23 cellular contexts compared by ENCODE assay signal in genomic region chr6:41748542-41748941, GRCh38. TPM values are rescaled to one million over a fixed set of nuclear protein-coding genes. Genes with fewer than 3 reads are reported as not detected.
A peak's percentile ranks its signal among the peaks of the same experiment; 100 is the strongest.
DNase-seq lines count a peak whose midpoint lies in the region; ATAC-seq, FAIRE-seq and TF ChIP-seq lines count a peak whose summit lies in the region.
"Had no signal": no experiment of that assay in that cellular context is flagged by ENCODE, and none has a peak within 500 bp of the region (broad histone marks: within the 10 kb centered on the region; RNA-seq: fewer than 3 reads in every experiment).

No MANE protein-coding gene starts in this region.

- no peaks in the 10 kb centered on the region for H3K79me2 ChIP-seq in K562 (ENCODE audit: control insufficient read depth, insufficient read depth, low read length)

- H3K4ac ChIP-seq in neuronal stem cell (ENCODE audit: low read length): peak overlapping the region; percentile 53

- POLR2A ChIA-PET in K562 (lab: Yijun Ruan, JAX): interaction anchor here (1.0 to 2.2 kb wide), 4 partner anchors 9 to 24 kb away, joined by 3 to 6 read pairs (median 4); no protein-coding TSS in a partner anchor

- CTCF ChIA-PET in K562 (lab: Yijun Ruan, JAX; ENCODE audit: low intra/inter-chr PET ratio): no interaction called here

- H4K20me1 ChIP-seq in K562 (replicated peaks; ENCODE audit: control insufficient read depth, insufficient read depth, low read length): no peaks in the 10 kb centered on the region

- TF ChIP-seq CTCF in K562 (IDR thresholded peaks at IDR 0.05 in 2 of 3, conservative IDR thresholded peaks at IDR 0.05 in 1 of 3; ENCODE audit: insufficient read depth in 2 of 3, low read depth in 1 of 3, low read length in 3 of 3) (no peak), upper lobe of right lung (IDR thresholded peaks at IDR 0.05) (no peak)

- H3K27me3 ChIP-seq in K562 (ENCODE audit: control insufficient read depth in 2 of 2, insufficient read depth in 2 of 2, low read length in 2 of 2) (peaks cover 4 to 5% of the 10 kb centered on the region in 2 experiments; a peak in 2 of 5 replicates), neuronal stem cell (ENCODE audit: control insufficient read depth in 3 of 3, insufficient read depth in 3 of 3, low read depth in 1 of 3, low read length in 3 of 3) (peaks cover 0 to 50% (median 0%) of the 10 kb centered on the region in 3 experiments), upper lobe of right lung (no peaks in the 10 kb centered on the region)
- H3K27me3 ChIP-seq: MG63 had no signal

- no peak overlapping the region for H2AK5ac ChIP-seq in neuronal stem cell (ENCODE audit: low read depth, low read length)

- no peak for TF ChIP-seq POLR2A in K562 (conservative IDR thresholded peaks at IDR 0.05)

- 40% methylated on average over 3 of the region's 3 CpGs for WGBS in K562 (ENCODE audit: insufficient coverage, low coverage, missing lambda C conversion rate)
- no CpG with 5 or more reads among the region's 3 CpGs for WGBS in neuronal stem cell (ENCODE audit: extremely low coverage in 2 of 2, insufficient read length in 2 of 2, insufficient replicate concordance in 1 of 2), 2 donors

- no peak overlapping the region for H3K14ac ChIP-seq in neuronal stem cell (ENCODE audit: low read length)

- H2BK15ac ChIP-seq in neuronal stem cell (ENCODE audit: low read length): peak overlapping the region; percentile 61

- no peak overlapping the region for H3K23ac ChIP-seq in neuronal stem cell (ENCODE audit: low read depth, low read length, poor library complexity)

- FAIRE-seq in K562 (lab: Jason Lieb, UNC): no peak
- FAIRE-seq: H1 had no signal

- TF ChIP-seq RAD21 in K562 (CRISPR knock-in tag; conservative IDR thresholded peaks at IDR 0.05 in 1 of 2, IDR thresholded peaks at IDR 0.05 in 1 of 2): no peak

- ATAC-seq in K562: no peak
- peak; percentile 26 for ATAC-seq in upper lobe of right lung
- no peak for ATAC-seq in HG03439 (IDR thresholded peaks at IDR 0.05; ENCODE audit: unreplicated experiment)
- ATAC-seq: HCT116, Panc1, SK-N-SH treated with all-trans-retinoic acid at 6 μM for 48 hours had no signal

- no peak overlapping the region for H4K91ac ChIP-seq in neuronal stem cell (ENCODE audit: low read depth, low read length, poor library complexity)

- in situ Hi-C loops in K562 (cut with MboI): no loop called here

- H3K4me3 ChIP-seq in K562 (no peak overlapping the region), neuronal stem cell (ENCODE audit: low read length in 2 of 2) (no peak overlapping the region), upper lobe of right lung (no peak overlapping the region)
- H3K4me3 ChIP-seq: MG63 had no signal

- H3K4me2 ChIP-seq in K562 (ENCODE audit: insufficient read depth, low read length) (no peak overlapping the region), neuronal stem cell (ENCODE audit: insufficient read depth, low read length, poor library complexity, severe bottlenecking) (no peak overlapping the region)

- DNase-seq in NCI-H2196 (lab: John Stamatoyannopoulos, UW; ENCODE audit: unreplicated experiment) (peak; percentile 20), NCI-H2196 treated with DMSO at 0.1 percent for 48 hours (lab: John Stamatoyannopoulos, UW; ENCODE audit: unreplicated experiment) (no peak), K562 (ENCODE audit: extremely low read depth in 1 of 4, low spot score in 3 of 4) (no peak), neuronal stem cell (ENCODE audit: low spot score) (no peak), upper lobe of right lung (no peak), DMS53 treated with DMSO at 0.1 percent for 48 hours (lab: John Stamatoyannopoulos, UW; ENCODE audit: unreplicated experiment) (no peak)
- DNase-seq: AML-193, GDM1, Kasumi-1, MG63, NCI-H1417, NCI-H1694 treated with DMSO at 0.1 percent for 48 hours, NCI-H226, NCI-H510A treated with DMSO at 0.1 percent for 48 hours, NCI-H748 treated with DMSO at 0.1 percent for 48 hours had no signal

- no peak overlapping the region for H2BK120ac ChIP-seq in neuronal stem cell (ENCODE audit: low read depth, low read length)

- no peak overlapping the region for H2AFZ ChIP-seq in K562 (ENCODE audit: low read depth, low read length)
- no peak overlapping the region for H2AFZ ChIP-seq in neuronal stem cell (ENCODE audit: low read length)

- H3K27ac ChIP-seq in K562 (ENCODE audit: extremely low read depth, low read depth, low read length): no peak overlapping the region
- H3K27ac ChIP-seq in neuronal stem cell (replicated peaks; ENCODE audit: low read length): no peak overlapping the region
- H3K27ac ChIP-seq in upper lobe of right lung: peak overlapping the region; percentile 53

- BruUV-seq in K562 (replicated peaks; lab: Mats Ljungman, UMichigan): no TSS peak

- H3K9me3 ChIP-seq in K562 (replicated peaks; ENCODE audit: control insufficient read depth, insufficient read depth, low read depth, low read length) (no peaks in the 10 kb centered on the region), neuronal stem cell (replicated peaks in 1 of 2; ENCODE audit: control insufficient read depth in 2 of 2, insufficient read depth in 1 of 2, low read depth in 1 of 2, low read length in 2 of 2) (peaks cover 0 to 2% of the 10 kb centered on the region in 2 donors), upper lobe of right lung (no peaks in the 10 kb centered on the region)
- H3K9me3 ChIP-seq: MG63 had no signal

- H3K9me1 ChIP-seq in K562 (ENCODE audit: control insufficient read depth, insufficient read depth, low read length): no peaks in the 10 kb centered on the region

- H3K9ac ChIP-seq in K562 (ENCODE audit: insufficient read depth in 1 of 2, low read depth in 2 of 2, low read length in 2 of 2) (no peak overlapping the region), neuronal stem cell (ENCODE audit: low read depth, low read length, poor library complexity) (no peak overlapping the region)

- intact Hi-C loops in K562 (cut with micrococcal nuclease): no loop called here
- intact Hi-C loops in upper lobe of right lung (cut with DNase I): no loop called here

- no peaks in the 10 kb centered on the region for H3K36me3 ChIP-seq in K562 (ENCODE audit: control insufficient read depth, insufficient read depth, low read length)
- H3K36me3 ChIP-seq in neuronal stem cell (replicated peaks in 1 of 2; ENCODE audit: control insufficient read depth in 2 of 2, insufficient read depth in 2 of 2, low read length in 2 of 2): no peaks in the 10 kb centered on the region
- H3K36me3 ChIP-seq in upper lobe of right lung: no peaks in the 10 kb centered on the region
- H3K36me3 ChIP-seq: MG63 had no signal

- no peaks in the 10 kb centered on the region for H3K79me1 ChIP-seq in neuronal stem cell (ENCODE audit: low read depth, low read length)

- H3K4me1 ChIP-seq in K562 (replicated peaks in 1 of 2; ENCODE audit: control insufficient read depth in 2 of 2, insufficient read depth in 2 of 2, low read length in 2 of 2) (peaks cover 8 to 14% of the 10 kb centered on the region in 2 experiments; a peak in 4 of 5 replicates), neuronal stem cell (ENCODE audit: control insufficient read depth in 2 of 2, insufficient read depth in 1 of 2, low read depth in 1 of 2, low read length in 2 of 2) (no peaks in the 10 kb centered on the region), upper lobe of right lung (no peaks in the 10 kb centered on the region)

- no peak overlapping the region for H2BK5ac ChIP-seq in neuronal stem cell (ENCODE audit: low read length)

- TF ChIP-seq EP300 in K562 (IDR thresholded peaks at IDR 0.05; ENCODE audit: low read length): no peak

- no peak overlapping the region for H4K8ac ChIP-seq in neuronal stem cell (ENCODE audit: low read depth, low read length)

- H3K18ac ChIP-seq in neuronal stem cell (ENCODE audit: low read length): no peak overlapping the region

- no peak overlapping the region for H2BK12ac ChIP-seq in neuronal stem cell (ENCODE audit: low read length)

RNA-seq across cellular contexts. Expression of gene PGC, which starts 1.3 kb away (rescaled TPM):
- total RNA-seq in K562 (2011; cell fraction: chromatin; rRNA removed; ENCODE audit: low replicate concordance): not detected in 2 replicates
- total RNA-seq in K562 (2011; cell fraction: nucleolus; rRNA removed): not detected in 2 replicates
- not detected in 2 replicates for total RNA-seq in K562 (2011; cell fraction: nucleoplasm; rRNA removed)
- total RNA-seq in K562 (2014; rRNA removed) (not detected in 2 replicates), K562 (2014; rRNA removed; fragmentation: Illumina TruSeq; extraction: Trizol) (not detected in 2 replicates), K562 (2015; rRNA removed; fragmentation: Illumina TruSeq; extraction: Trizol) (not detected in 2 replicates), K562 (2021) (0.40 and 0.81 TPM in 2 replicates), upper lobe of right lung (1,050 TPM)
- polyA plus RNA-seq in K562 (2011; rRNA removed) (not detected in 2 replicates), K562 (2014; fragmentation: Illumina TruSeq; extraction: Trizol) (not detected in 2 replicates), K562 (2014; fragmentation: Nextera tagmentation; extraction: Ambion mirVana) (under 1 TPM in 1 of 2 experiments, not detected in 1; 0.17 TPM), K562 (2014; rRNA removed) (not detected in 2 replicates)
- polyA plus RNA-seq in K562 (2011; cell fraction: cytosol; rRNA removed): 0.03 TPM in 1 of 2 replicates, not detected in the other
- polyA plus RNA-seq in K562 (2011; cell fraction: nucleus; rRNA removed): not detected in 2 replicates
- not detected in 2 replicates for polyA plus RNA-seq in K562 (2012)
- not detected in 2 replicates for polyA minus RNA-seq in K562 (2011; rRNA and poly(A)+ RNA removed)
- polyA minus RNA-seq in K562 (2011; cell fraction: cytosol; rRNA and poly(A)+ RNA removed): 2.1 TPM in 1 of 2 replicates, not detected in the other
- polyA minus RNA-seq in K562 (2011; cell fraction: nucleus; rRNA and poly(A)+ RNA removed): not detected in 2 replicates
- 0.03 TPM for polyA plus RNA-seq in neuronal stem cell (2013, experiment 1 of 2)
- 0.07 TPM for polyA plus RNA-seq in neuronal stem cell (2013, experiment 2 of 2)
- total RNA-seq: A172, H1 had no signal
- polyA plus RNA-seq: AG04450, CD14-positive monocyte had no signal

RNA-seq across cellular contexts. Expression of gene TFEB, which starts 13.1 kb away (rescaled TPM):
- total RNA-seq in K562 (2011; cell fraction: chromatin; rRNA removed; ENCODE audit: low replicate concordance): 2.1 and 8.5 TPM in 2 replicates
- 4.5 and 5.3 TPM in 2 replicates for total RNA-seq in K562 (2011; cell fraction: nucleolus; rRNA removed)
- total RNA-seq in K562 (2011; cell fraction: nucleoplasm; rRNA removed): 3.0 and 3.6 TPM in 2 replicates
- total RNA-seq in K562 (2014; rRNA removed): 3.8 and 4.4 TPM in 2 replicates
- total RNA-seq in K562 (2014; rRNA removed; fragmentation: Illumina TruSeq; extraction: Trizol): 0.64 and 0.84 TPM in 2 replicates
- 1.1 TPM in 2 replicates for total RNA-seq in K562 (2015; rRNA removed; fragmentation: Illumina TruSeq; extraction: Trizol)
- 3.6 and 4.7 TPM in 2 replicates for total RNA-seq in K562 (2021)
- polyA plus RNA-seq in K562 (2011; rRNA removed): 2.0 and 4.4 TPM in 2 replicates
- 3.6 and 5.6 TPM in 2 replicates for polyA plus RNA-seq in K562 (2011; cell fraction: cytosol; rRNA removed)
- 2.6 and 4.3 TPM in 2 replicates for polyA plus RNA-seq in K562 (2011; cell fraction: nucleus; rRNA removed)
- 1.7 and 3.4 TPM in 2 replicates for polyA plus RNA-seq in K562 (2012)
- polyA plus RNA-seq in K562 (2014; fragmentation: Illumina TruSeq; extraction: Trizol): 2.0 TPM in 2 replicates
- under 1 TPM; 0.04 to 0.07 TPM for polyA plus RNA-seq in K562 (2014; fragmentation: Nextera tagmentation; extraction: Ambion mirVana)
- 1.8 and 2.4 TPM in 2 replicates for polyA plus RNA-seq in K562 (2014; rRNA removed)
- polyA minus RNA-seq in K562 (2011; rRNA and poly(A)+ RNA removed): 1.3 and 2.2 TPM in 2 replicates
- 2.2 and 3.1 TPM in 2 replicates for polyA minus RNA-seq in K562 (2011; cell fraction: cytosol; rRNA and poly(A)+ RNA removed)
- polyA minus RNA-seq in K562 (2011; cell fraction: nucleus; rRNA and poly(A)+ RNA removed): 2.3 and 2.7 TPM in 2 replicates
- 1.1 TPM for polyA plus RNA-seq in neuronal stem cell (2013, experiment 1 of 2)
- polyA plus RNA-seq in neuronal stem cell (2013, experiment 2 of 2): 1.1 TPM
- 40.3 TPM for total RNA-seq in upper lobe of right lung

RNA-seq across cellular contexts. Expression of gene FRS3, which starts 31.2 kb away (rescaled TPM):
- 3.2 and 6.0 TPM in 2 replicates for total RNA-seq in K562 (2011; cell fraction: chromatin; rRNA removed; ENCODE audit: low replicate concordance)
- total RNA-seq in K562 (2011; cell fraction: nucleolus; rRNA removed): 4.7 and 5.5 TPM in 2 replicates
- 3.2 and 3.7 TPM in 2 replicates for total RNA-seq in K562 (2011; cell fraction: nucleoplasm; rRNA removed)
- total RNA-seq in K562 (2014; rRNA removed) (1.7 and 3.1 TPM in 2 replicates), K562 (2014; rRNA removed; fragmentation: Illumina TruSeq; extraction: Trizol) (0.45 and 1.0 TPM in 2 replicates), K562 (2015; rRNA removed; fragmentation: Illumina TruSeq; extraction: Trizol) (1.1 and 1.8 TPM in 2 replicates), K562 (2021) (3.1 and 3.3 TPM in 2 replicates), upper lobe of right lung (8.5 TPM)
- polyA plus RNA-seq in K562 (2011; rRNA removed) (3.0 and 4.2 TPM in 2 replicates), K562 (2014; fragmentation: Illumina TruSeq; extraction: Trizol) (1.6 and 3.0 TPM in 2 replicates), K562 (2014; fragmentation: Nextera tagmentation; extraction: Ambion mirVana) (under 1 TPM; 0.03 to 0.06 TPM), K562 (2014; rRNA removed) (3.4 and 3.7 TPM in 2 replicates)
- 4.3 and 6.5 TPM in 2 replicates for polyA plus RNA-seq in K562 (2011; cell fraction: cytosol; rRNA removed)
- polyA plus RNA-seq in K562 (2011; cell fraction: nucleus; rRNA removed): 8.1 and 10.8 TPM in 2 replicates
- 1.5 and 4.5 TPM in 2 replicates for polyA plus RNA-seq in K562 (2012)
- polyA minus RNA-seq in K562 (2011; rRNA and poly(A)+ RNA removed): 0.84 and 0.95 TPM in 2 replicates
- 0.82 and 1.0 TPM in 2 replicates for polyA minus RNA-seq in K562 (2011; cell fraction: cytosol; rRNA and poly(A)+ RNA removed)
- polyA minus RNA-seq in K562 (2011; cell fraction: nucleus; rRNA and poly(A)+ RNA removed): 1.6 and 1.8 TPM in 2 replicates
- polyA plus RNA-seq in neuronal stem cell (2013, experiment 1 of 2): 8.3 TPM
- 8.2 TPM for polyA plus RNA-seq in neuronal stem cell (2013, experiment 2 of 2)

RNA-seq across cellular contexts. Expression of gene PRICKLE4, which starts 32.0 kb away (rescaled TPM):
- total RNA-seq in K562 (2011; cell fraction: chromatin; rRNA removed; ENCODE audit: low replicate concordance): 6.0 and 13.5 TPM in 2 replicates
- 5.4 and 6.8 TPM in 2 replicates for total RNA-seq in K562 (2011; cell fraction: nucleolus; rRNA removed)
- total RNA-seq in K562 (2011; cell fraction: nucleoplasm; rRNA removed): 4.6 and 6.0 TPM in 2 replicates
- total RNA-seq in K562 (2014; rRNA removed) (1.3 TPM in 1 of 2 replicates, not detected in the other), K562 (2014; rRNA removed; fragmentation: Illumina TruSeq; extraction: Trizol) (not detected in 2 replicates), K562 (2015; rRNA removed; fragmentation: Illumina TruSeq; extraction: Trizol) (not detected in 2 replicates), K562 (2021) (0.20 and 0.87 TPM in 2 replicates), upper lobe of right lung (14.2 TPM)
- polyA plus RNA-seq in K562 (2011; rRNA removed) (0.32 and 0.54 TPM in 2 replicates), K562 (2014; fragmentation: Illumina TruSeq; extraction: Trizol) (not detected in 2 replicates), K562 (2014; fragmentation: Nextera tagmentation; extraction: Ambion mirVana) (not detected), K562 (2014; rRNA removed) (0.27 and 1.7 TPM in 2 replicates)
- polyA plus RNA-seq in K562 (2011; cell fraction: cytosol; rRNA removed): 0.07 and 0.19 TPM in 2 replicates
- 12.6 and 13.9 TPM in 2 replicates for polyA plus RNA-seq in K562 (2011; cell fraction: nucleus; rRNA removed)
- 1.9 and 2.0 TPM in 2 replicates for polyA plus RNA-seq in K562 (2012)
- 0.56 TPM in 1 of 2 replicates, not detected in the other for polyA minus RNA-seq in K562 (2011; rRNA and poly(A)+ RNA removed)
- not detected in 2 replicates for polyA minus RNA-seq in K562 (2011; cell fraction: cytosol; rRNA and poly(A)+ RNA removed)
- polyA minus RNA-seq in K562 (2011; cell fraction: nucleus; rRNA and poly(A)+ RNA removed): 3.9 and 7.4 TPM in 2 replicates
- 0.59 TPM for polyA plus RNA-seq in neuronal stem cell (2013, experiment 1 of 2)
- 1.0 TPM for polyA plus RNA-seq in neuronal stem cell (2013, experiment 2 of 2)
- total RNA-seq: A172 had no signal
- polyA plus RNA-seq: AG04450, CD14-positive monocyte had no signal

RNA-seq across cellular contexts. Expression of gene TOMM6, which starts 39.0 kb away (rescaled TPM):
- total RNA-seq in K562 (2011; cell fraction: chromatin; rRNA removed; ENCODE audit: low replicate concordance): 49.6 and 52.2 TPM in 2 replicates
- total RNA-seq in K562 (2011; cell fraction: nucleolus; rRNA removed): 78.5 and 85.9 TPM in 2 replicates
- total RNA-seq in K562 (2011; cell fraction: nucleoplasm; rRNA removed): 108 and 156 TPM in 2 replicates
- total RNA-seq in K562 (2014; rRNA removed): 377 and 380 TPM in 2 replicates
- total RNA-seq in K562 (2014; rRNA removed; fragmentation: Illumina TruSeq; extraction: Trizol): 754 and 831 TPM in 2 replicates
- 736 and 780 TPM in 2 replicates for total RNA-seq in K562 (2015; rRNA removed; fragmentation: Illumina TruSeq; extraction: Trizol)
- total RNA-seq in K562 (2021): 677 and 726 TPM in 2 replicates
- polyA plus RNA-seq in K562 (2011; rRNA removed): 955 and 1,065 TPM in 2 replicates
- polyA plus RNA-seq in K562 (2011; cell fraction: cytosol; rRNA removed): 1,189 and 1,772 TPM in 2 replicates
- polyA plus RNA-seq in K562 (2011; cell fraction: nucleus; rRNA removed): 229 and 402 TPM in 2 replicates
- 464 and 1,133 TPM in 2 replicates for polyA plus RNA-seq in K562 (2012)
- 1,747 and 2,097 TPM in 2 replicates for polyA plus RNA-seq in K562 (2014; fragmentation: Illumina TruSeq; extraction: Trizol)
- 1,000 to 10,000 TPM; 1,746 to 1,760 TPM for polyA plus RNA-seq in K562 (2014; fragmentation: Nextera tagmentation; extraction: Ambion mirVana)
- 1,029 and 1,276 TPM in 2 replicates for polyA plus RNA-seq in K562 (2014; rRNA removed)
- 270 and 271 TPM in 2 replicates for polyA minus RNA-seq in K562 (2011; rRNA and poly(A)+ RNA removed)
- polyA minus RNA-seq in K562 (2011; cell fraction: cytosol; rRNA and poly(A)+ RNA removed): 123 and 140 TPM in 2 replicates
- 28.3 and 62.3 TPM in 2 replicates for polyA minus RNA-seq in K562 (2011; cell fraction: nucleus; rRNA and poly(A)+ RNA removed)
- polyA plus RNA-seq in neuronal stem cell (2013, experiment 1 of 2): 238 TPM
- polyA plus RNA-seq in neuronal stem cell (2013, experiment 2 of 2): 259 TPM
- 138 TPM for total RNA-seq in upper lobe of right lung

Comparison
In these comparisons a context has a peak if more than half of its experiments do, and no peak if none do; other contexts are left out.
1. RNA of gene PGC, which starts 1.3 kb away (total RNA-seq): 1,050 TPM in upper lobe of right lung (single experiment); 0.40 to 0.81 TPM in K562; every median in the first group is over 100 times any median in the second.